8 cellular contexts compared by ENCODE assay signal in genomic region chr3:66938338-66938963, GRCh38. TPM values are rescaled to one million over a fixed set of nuclear protein-coding genes. Genes with fewer than 3 reads are reported as not detected.
DNase-seq lines count a peak whose midpoint lies in the region; ATAC-seq and TF ChIP-seq lines count a peak whose summit lies in the region.

No MANE protein-coding gene starts in this region.

- no peak overlapping the region for H3K27ac ChIP-seq in CD8-positive, alpha-beta memory T cell (ENCODE audit: low read depth, low read length)
- H3K27ac ChIP-seq in parathyroid adenoma: no peak overlapping the region

- peak; percentile 67 for TF ChIP-seq CTCF in activated CD8-positive, alpha-beta T cell treated with anti-CD3 and anti-CD28 coated beads for 36 hours (IDR thresholded peaks at IDR 0.05)
- TF ChIP-seq CTCF in parathyroid adenoma (IDR thresholded peaks at IDR 0.05): peak; percentile 80

- H3K27me3 ChIP-seq in CD8-positive, alpha-beta memory T cell (ENCODE audit: insufficient read depth, low read length, poor library complexity, severe bottlenecking): peaks cover 3% of the 10 kb centered on the region
- no peaks in the 10 kb centered on the region for H3K27me3 ChIP-seq in parathyroid adenoma (ENCODE audit: control insufficient read depth, insufficient read depth, low read length)

- DNase-seq in CD8-positive, alpha-beta memory T cell: peak in 3 of 5 donors; percentile 1 to 16 (median 9)
- DNase-seq in NCI-H446 treated with DMSO at 0.1 percent for 48 hours (lab: John Stamatoyannopoulos, UW): peak; percentile 13
- DNase-seq in activated CD8-positive, alpha-beta T cell treated with anti-CD3 and anti-CD28 coated beads for 36 hours: peak; percentile 33
- DNase-seq in glomerular endothelial cell (ENCODE audit: extremely low read depth, low read depth, low spot score): peak; percentile 27
- no peak for DNase-seq in cerebellar nuclear complex (lab: John Stamatoyannopoulos, UW)

- no peaks in the 10 kb centered on the region for H3K36me3 ChIP-seq in CD8-positive, alpha-beta memory T cell (ENCODE audit: insufficient read depth, low read length)
- no peaks in the 10 kb centered on the region for H3K36me3 ChIP-seq in parathyroid adenoma (ENCODE audit: control insufficient read depth, insufficient read depth, low read length)

- H3K36me3 Mint-ChIP-seq in CD8-positive, alpha-beta memory T cell: no peaks in the 10 kb centered on the region
- H3K36me3 Mint-ChIP-seq in activated CD8-positive, alpha-beta T cell treated with anti-CD3 and anti-CD28 coated beads for 36 hours (ENCODE audit: low read depth): no peaks in the 10 kb centered on the region

- no peak overlapping the region for H3K9ac ChIP-seq in parathyroid adenoma

- no peak overlapping the region for H3K4me3 Mint-ChIP-seq in CD8-positive, alpha-beta memory T cell
- no peak overlapping the region for H3K4me3 Mint-ChIP-seq in activated CD8-positive, alpha-beta T cell treated with anti-CD3 and anti-CD28 coated beads for 36 hours

- no peak overlapping the region for H3K4me3 ChIP-seq in CD8-positive, alpha-beta memory T cell (ENCODE audit: low read length)
- no peak overlapping the region for H3K4me3 ChIP-seq in parathyroid adenoma (ENCODE audit: low read depth, low read length)

- ATAC-seq in GM18519 (IDR thresholded peaks at IDR 0.05; ENCODE audit: low FRiP score, unreplicated experiment): peak; percentile 80
- peak; percentile 71 for ATAC-seq in HG03175 (IDR thresholded peaks at IDR 0.05; ENCODE audit: unreplicated experiment)
- ATAC-seq in activated CD8-positive, alpha-beta T cell treated with anti-CD3 and anti-CD28 coated beads for 36 hours: peak; percentile 39

- H3K27me3 Mint-ChIP-seq in CD8-positive, alpha-beta memory T cell: peaks cover 1 to 52% of the 10 kb centered on the region in 2 donors
- H3K27me3 Mint-ChIP-seq in activated CD8-positive, alpha-beta T cell treated with anti-CD3 and anti-CD28 coated beads for 36 hours: peaks cover 27% of the 10 kb centered on the region

- no peak overlapping the region for H2AFZ ChIP-seq in parathyroid adenoma

- H3K9me3 ChIP-seq in CD8-positive, alpha-beta memory T cell (ENCODE audit: low read length): no peaks in the 10 kb centered on the region
- no peaks in the 10 kb centered on the region for H3K9me3 ChIP-seq in parathyroid adenoma (ENCODE audit: control insufficient read depth, low read length)

- H3K79me2 ChIP-seq in parathyroid adenoma: no peaks in the 10 kb centered on the region

- H3K27ac Mint-ChIP-seq in CD8-positive, alpha-beta memory T cell: peak overlapping the region in 1 of 8 donors; percentile 30
- H3K27ac Mint-ChIP-seq in activated CD8-positive, alpha-beta T cell treated with anti-CD3 and anti-CD28 coated beads for 36 hours: no peak overlapping the region

- POLR2A ChIA-PET in CD8-positive, alpha-beta memory T cell (lab: Charles Lee): no interaction called here
- POLR2A ChIA-PET in activated CD8-positive, alpha-beta T cell treated with anti-CD3 and anti-CD28 coated beads for 36 hours (lab: Charles Lee): no interaction called here

- no peaks in the 10 kb centered on the region for H3K4me1 Mint-ChIP-seq in CD8-positive, alpha-beta memory T cell
- H3K4me1 Mint-ChIP-seq in activated CD8-positive, alpha-beta T cell treated with anti-CD3 and anti-CD28 coated beads for 36 hours (ENCODE audit: low read depth): no peaks in the 10 kb centered on the region

- no peaks in the 10 kb centered on the region for H3K4me1 ChIP-seq in CD8-positive, alpha-beta memory T cell (ENCODE audit: insufficient read depth, low read length)
- no peaks in the 10 kb centered on the region for H3K4me1 ChIP-seq in parathyroid adenoma

- no peak overlapping the region for H3K4me2 ChIP-seq in parathyroid adenoma (ENCODE audit: low read length)

- CTCF ChIA-PET in CD8-positive, alpha-beta memory T cell (lab: Charles Lee): interaction anchor here (0.7 to 2.0 kb wide), 10 partner anchors 12 to 1957 kb away, joined by 3 to 6 read pairs (median 4); no protein-coding TSS in a partner anchor
- CTCF ChIA-PET in activated CD8-positive, alpha-beta T cell treated with anti-CD3 and anti-CD28 coated beads for 36 hours (lab: Charles Lee): interaction anchor here (0.6 to 2.8 kb wide), 39 partner anchors 9 to 1955 kb away, joined by 3 to 15 read pairs (median 4); partner anchors contain the start of gene KBTBD8

- intact Hi-C loops in activated CD8-positive, alpha-beta T cell treated with anti-CD3 and anti-CD28 coated beads for 36 hours (cut with micrococcal nuclease): no loop called here

- peaks cover 0 to 3% (median 0%) of the 10 kb centered on the region in 5 donors for H3K9me3 Mint-ChIP-seq in CD8-positive, alpha-beta memory T cell
- no peaks in the 10 kb centered on the region for H3K9me3 Mint-ChIP-seq in activated CD8-positive, alpha-beta T cell treated with anti-CD3 and anti-CD28 coated beads for 36 hours

RNA-seq across cellular contexts. Expression of gene KBTBD8, which starts 59.7 kb away (rescaled TPM):
- 10 to 100 TPM; 21.9 to 23.3 TPM for total RNA-seq in CD8-positive, alpha-beta memory T cell
- polyA plus RNA-seq in CD8-positive, alpha-beta memory T cell: 3.6 TPM
- 10 to 100 TPM; 10.9 to 11.1 TPM for total RNA-seq in activated CD8-positive, alpha-beta T cell treated with anti-CD3 and anti-CD28 coated beads for 36 hours
- 1.0 and 1.1 TPM in 2 replicates for total RNA-seq in glomerular endothelial cell

Comparison
In these comparisons a context has a peak if more than half of its experiments do, and no peak if none do; other contexts are left out.
1. DNase-seq: peak in CD8-positive, alpha-beta memory T cell (3 of 5), NCI-H446 treated with DMSO at 0.1 percent for 48 hours (single experiment), activated CD8-positive, alpha-beta T cell treated with anti-CD3 and anti-CD28 coated beads for 36 hours (single experiment) and glomerular endothelial cell (single experiment); none in cerebellar nuclear complex (0 of 2).
2. Peak in every context shown above with its lines, with median percentiles within 50 percentile points of each other: ATAC-seq.